Comparison of ENCODE assay signal across 25 cellular contexts in the genomic region with DNA sequence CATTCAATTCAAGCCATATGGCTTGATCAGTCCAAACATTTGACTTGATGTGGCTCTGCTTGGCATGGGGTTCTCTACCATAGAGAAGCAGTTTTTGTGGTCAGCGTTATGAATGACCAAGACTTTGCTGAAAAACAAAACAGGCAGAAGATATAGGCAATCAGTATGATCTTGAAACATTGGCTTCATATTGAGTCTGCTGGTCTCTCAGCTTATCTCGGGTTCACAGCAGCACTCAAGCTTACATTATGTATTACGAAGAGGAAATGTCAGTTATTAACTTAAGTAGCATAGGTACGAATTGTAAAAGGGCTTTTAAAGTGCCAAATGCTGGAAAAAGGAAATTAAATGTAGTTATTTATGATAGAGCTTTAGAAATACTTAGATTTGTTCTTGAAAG.
"Had no signal": no experiment of that assay in that cellular context is flagged by ENCODE, and none has a peak within 500 bp of the region (broad histone marks: within the 10 kb centered on the region; RNA-seq: fewer than 3 reads in every experiment).

No MANE protein-coding gene starts in this region.

- H3K4me1 Mint-ChIP-seq: activated CD4-positive, alpha-beta T cell treated with anti-CD3 and anti-CD28 coated beads, Interleukin-2, amount 10 ng/mL, durations not matched to agents 7 days and 5 days had no signal

- FAIRE-seq: colon had no signal

- H3K27ac Mint-ChIP-seq: activated CD4-positive, alpha-beta memory T cell treated with anti-CD3 and anti-CD28 coated beads for 36 hours; activated CD4-positive, alpha-beta T cell treated with anti-CD3 and anti-CD28 coated beads, Interleukin-2, amount 10 ng/mL, durations not matched to agents 7 days and 5 days; activated naive CD8-positive, alpha-beta T cell had no signal

- DNase-seq: activated CD4-positive, alpha-beta memory T cell treated with anti-CD3 and anti-CD28 coated beads for 36 hours; activated CD4-positive, alpha-beta T cell treated with anti-CD3 and anti-CD28 coated beads, Interleukin-2, amount 10 ng/mL, durations not matched to agents 7 days and 5 days; activated CD4-positive, CD25-positive, alpha-beta regulatory T cell; activated CD8-positive, alpha-beta memory T cell treated with anti-CD3 and anti-CD28 coated beads for 24 hours; activated effector memory CD4-positive, alpha-beta T cell treated with anti-CD3 and anti-CD28 coated beads, Interleukin-2, amount 50 U/mL, for 16 hours; activated naive CD4-positive, alpha-beta T cell treated with Interleukin-2 at 50 U/mL for 16 hours; activated T-cell treated with anti-CD3 and anti-CD28 coated beads, Interleukin-2, amount 50 U/mL, for 4 hours; amygdala; KBM-7; MG63; NCI-H1105 treated with DMSO at 0.1 percent for 48 hours; NCI-H1930; NCI-H2171; NCI-H2227 treated with DMSO at 0.1 percent for 48 hours; NCI-H446 treated with DMSO at 0.1 percent for 48 hours; NCI-H748 treated with DMSO at 0.1 percent for 48 hours; Peyer's patch; Right ventricle myocardium superior; SJCRH30; SK-N-SH; T-helper 1 cell had no signal

- H3K9me3 Mint-ChIP-seq: activated CD4-positive, alpha-beta memory T cell treated with anti-CD3 and anti-CD28 coated beads for 36 hours; activated CD4-positive, alpha-beta T cell treated with anti-CD3 and anti-CD28 coated beads, Interleukin-2, amount 10 ng/mL, durations not matched to agents 7 days and 5 days; activated T-cell treated with anti-CD3 and anti-CD28 coated beads, Interleukin-2, amount 50 U/mL, for 4 hours had no signal

- H3K36me3 Mint-ChIP-seq: activated CD4-positive, alpha-beta memory T cell treated with anti-CD3 and anti-CD28 coated beads for 36 hours; activated naive CD8-positive, alpha-beta T cell; brain had no signal

- H3K27me3 Mint-ChIP-seq: activated CD4-positive, alpha-beta T cell treated with anti-CD3 and anti-CD28 coated beads, Interleukin-2, amount 10 ng/mL, durations not matched to agents 7 days and 5 days; activated naive CD8-positive, alpha-beta T cell; brain had no signal

- ATAC-seq: activated T-cell treated with anti-CD3 and anti-CD28 coated beads, Interleukin-2, amount 50 U/mL, for 4 hours had no signal

- H3K4me3 Mint-ChIP-seq: activated CD4-positive, alpha-beta memory T cell treated with anti-CD3 and anti-CD28 coated beads for 36 hours; activated CD4-positive, alpha-beta T cell treated with anti-CD3 and anti-CD28 coated beads, Interleukin-2, amount 10 ng/mL, durations not matched to agents 7 days and 5 days; activated naive CD8-positive, alpha-beta T cell; activated T-cell treated with anti-CD3 and anti-CD28 coated beads, Interleukin-2, amount 50 U/mL, for 4 hours; brain had no signal

- H3K4me3 ChIP-seq: cardiac muscle cell, MG63, Peyer's patch, SJCRH30 had no signal
